ENCODE assay signal across 8 cellular contexts in genomic region chr4:70902577-70903281, GRCh38. TPM values are rescaled to one million over a fixed set of nuclear protein-coding genes. Genes with fewer than 3 reads are reported as not detected.
DNase-seq lines count a peak whose midpoint lies in the region; ATAC-seq, FAIRE-seq and TF ChIP-seq lines count a peak whose summit lies in the region.

No MANE protein-coding gene starts in this region.

- no peaks in the 10 kb centered on the region for H3K36me3 ChIP-seq in fibroblast of lung (ENCODE audit: control insufficient read depth, insufficient read depth, low read length)

- peak overlapping the region; percentile 69 for H3K27ac ChIP-seq in fibroblast of lung (ENCODE audit: insufficient read depth, low read length)

- H3K4me3 ChIP-seq in fibroblast of lung (replicated peaks in 1 of 4; ENCODE audit: control extremely low read depth in 1 of 4, insufficient read depth in 1 of 4, low read depth in 3 of 4, low read length in 4 of 4), result peak overlapping the region; percentile 73 to 100 (median 77)

- no peaks in the 10 kb centered on the region for H3K27me3 ChIP-seq in fibroblast of lung (ENCODE audit: control insufficient read depth, insufficient read depth, low read length)

- peaks cover 0 to 16% (median 10%) of the 10 kb centered on the region in 3 donors for H3K36me3 Mint-ChIP-seq in naive thymus-derived CD8-positive, alpha-beta T cell

- no peak for FAIRE-seq in HTR-8/SVneo (lab: Jason Lieb, UNC)

- H3K4me3 Mint-ChIP-seq in naive thymus-derived CD8-positive, alpha-beta T cell, result peak overlapping the region; percentile 95 to 99 (median 97)

- no peak for TF ChIP-seq CTCF in fibroblast of lung (conservative IDR thresholded peaks at IDR 0.05 in 1 of 2, IDR thresholded peaks at IDR 0.05 in 1 of 2; ENCODE audit: low read depth in 1 of 2, low read length in 2 of 2)

- H3K9me3 ChIP-seq in fibroblast of lung (ENCODE audit: control insufficient read depth, insufficient read depth, low read depth, low read length), result no peaks in the 10 kb centered on the region

- H3K79me2 ChIP-seq in fibroblast of lung (ENCODE audit: control insufficient read depth, insufficient read depth, low read length), result peaks cover 49% of the 10 kb centered on the region

- H3K27me3 Mint-ChIP-seq in naive thymus-derived CD8-positive, alpha-beta T cell, result no peaks in the 10 kb centered on the region

- H2AFZ ChIP-seq in fibroblast of lung (ENCODE audit: low read length), result peak overlapping the region; percentile 71

- H3K9me3 Mint-ChIP-seq in naive thymus-derived CD8-positive, alpha-beta T cell, result no peaks in the 10 kb centered on the region

- H3K27ac Mint-ChIP-seq in naive thymus-derived CD8-positive, alpha-beta T cell, result peak overlapping the region; percentile 83 to 95 (median 92)

- no peaks in the 10 kb centered on the region for H3K4me1 ChIP-seq in fibroblast of lung (ENCODE audit: control insufficient read depth, extremely low read depth, insufficient read depth, low read length)

- peaks cover 20 to 48% (median 42%) of the 10 kb centered on the region in 4 donors for H3K4me1 Mint-ChIP-seq in naive thymus-derived CD8-positive, alpha-beta T cell

- POLR2A ChIA-PET in naive thymus-derived CD8-positive, alpha-beta T cell (lab: Charles Lee), result interaction anchor here (0.9 to 1.5 kb wide), 6 partner anchors 9 to 215 kb away, joined by 3 to 7 read pairs (median 4); partner anchors contain the start of genes GRSF1 and UTP3

- peak overlapping the region; percentile 83 for H3K9ac ChIP-seq in fibroblast of lung (ENCODE audit: insufficient read depth, low read length)

- no peaks in the 10 kb centered on the region for H4K20me1 ChIP-seq in fibroblast of lung (ENCODE audit: control insufficient read depth, extremely low read depth, insufficient read depth, low read length)

- peak; percentile 64 for ATAC-seq in GM21528 (IDR thresholded peaks at IDR 0.05; ENCODE audit: low FRiP score, unreplicated experiment)
- ATAC-seq in naive thymus-derived CD8-positive, alpha-beta T cell, result peak; percentile 59 to 62

- DNase-seq in DMS53 (lab: John Stamatoyannopoulos, UW) (peak; percentile 61), DMS53 treated with DMSO at 0.1 percent for 48 hours (lab: John Stamatoyannopoulos, UW; ENCODE audit: unreplicated experiment) (no peak), HTR-8/SVneo (ENCODE audit: insufficient read length, low spot score) (peak; percentile 12), fibroblast of lung (ENCODE audit: low read depth in 2 of 2) (peak in 1 of 2 donors; percentile 25), NCI-H2029 (lab: John Stamatoyannopoulos, UW) (no peak)
- DNase-seq in activated CD4-positive, alpha-beta T cell treated with anti-CD3 and anti-CD28 coated beads for 48 hours, result peak; percentile 35
- DNase-seq in naive thymus-derived CD8-positive, alpha-beta T cell, result peak in 3 of 10 donors; percentile 1 to 63 (median 6)

- H3K4me2 ChIP-seq in fibroblast of lung (ENCODE audit: extremely low read depth, insufficient read depth, low read length), result peak overlapping the region; percentile 99

RNA-seq across cellular contexts. Expression of gene MOB1B, which starts 0.6 kb away (rescaled TPM):
- 11.3 and 17.5 TPM in 2 replicates for total RNA-seq in fibroblast of lung
- polyA plus RNA-seq in fibroblast of lung, result 14.9 and 20.7 TPM in 2 replicates
- 10.5 and 13.8 TPM in 2 replicates for polyA plus RNA-seq in fibroblast of lung (2012)
- 6.1 and 32.3 TPM in 2 replicates for polyA minus RNA-seq in fibroblast of lung (ENCODE audit: low replicate concordance)
- total RNA-seq in naive thymus-derived CD8-positive, alpha-beta T cell, result 10 to 100 TPM; 14.6 to 16.0 TPM
- 1 to 10 TPM; 1.6 to 2.0 (median 1.8) TPM for polyA plus RNA-seq in naive thymus-derived CD8-positive, alpha-beta T cell

Comparison
In these comparisons a context has a peak if more than half of its experiments do, and no peak if none do; other contexts are left out.
1. DNase-seq: peak in DMS53 (single experiment), HTR-8/SVneo (single experiment) and activated CD4-positive, alpha-beta T cell treated with anti-CD3 and anti-CD28 coated beads for 48 hours (single experiment); none in DMS53 treated with DMSO at 0.1 percent for 48 hours (single experiment) and NCI-H2029 (single experiment).